ENCODE assay signal across 15 cellular contexts in genomic region chrY:22461962-22462361, GRCh38. TPM values are rescaled to one million over a fixed set of nuclear protein-coding genes. Genes with fewer than 3 reads are reported as not detected.
"Had no signal": no experiment of that assay in that cellular context is flagged by ENCODE, and none has a peak within 500 bp of the region (broad histone marks: within the 10 kb centered on the region; RNA-seq: fewer than 3 reads in every experiment).

No MANE protein-coding gene starts in this region.

RNA-seq across cellular contexts. Expression of gene RBMY1J, which starts 58.8 kb away (rescaled TPM):
- total RNA-seq: activated B cell treated with CpG ODN at 0.5 μM for 24 hours; activated CD4-positive, alpha-beta memory T cell treated with anti-CD3 and anti-CD28 coated beads for 36 hours; activated CD4-positive, alpha-beta memory T cell treated with anti-CD3 and anti-CD28 coated beads, Interleukin-2, amount 10 ng/mL, durations not matched to agents 7 days and 5 days; activated CD4-positive, alpha-beta T cell treated with anti-CD3 and anti-CD28 coated beads for 36 hours; activated CD4-positive, alpha-beta T cell treated with anti-CD3 and anti-CD28 coated beads, Interleukin-2, amount 10 ng/mL, durations not matched to agents 24 days and 14 days; activated CD4-positive, alpha-beta T cell treated with anti-CD3 and anti-CD28 coated beads, Interleukin-2, amount 10 ng/mL, durations not matched to agents 7 days and 5 days; activated CD8-positive, alpha-beta memory T cell treated with anti-CD3 and anti-CD28 coated beads for 36 hours; activated CD8-positive, alpha-beta memory T cell treated with anti-CD3 and anti-CD28 coated beads, Interleukin-2, amount 10 ng/mL, durations not matched to agents 7 days and 5 days; activated CD8-positive, alpha-beta T cell treated with anti-CD3 and anti-CD28 coated beads for 36 hours; activated CD8-positive, alpha-beta T cell treated with anti-CD3 and anti-CD28 coated beads, Interleukin-2, amount 10 ng/mL, durations not matched to agents 7 days and 5 days; T-cell; T-helper 1 cell treated with Interleukin-12 subunit alpha and Interleukin-12 subunit beta and Interleukin-4 antibody, amounts not matched to agents 30 ng/mL and 1 ng/mL, for 36 hours; T-helper 17 cell; T-helper 2 cell treated with Interferon-gamma antibody and Interleukin-4, amounts not matched to agents 100 ng/mL and 5 ng/mL, for 36 hours; WTC11 had no signal
